ENCODE assay signal across 9 cellular contexts in the genomic region with DNA sequence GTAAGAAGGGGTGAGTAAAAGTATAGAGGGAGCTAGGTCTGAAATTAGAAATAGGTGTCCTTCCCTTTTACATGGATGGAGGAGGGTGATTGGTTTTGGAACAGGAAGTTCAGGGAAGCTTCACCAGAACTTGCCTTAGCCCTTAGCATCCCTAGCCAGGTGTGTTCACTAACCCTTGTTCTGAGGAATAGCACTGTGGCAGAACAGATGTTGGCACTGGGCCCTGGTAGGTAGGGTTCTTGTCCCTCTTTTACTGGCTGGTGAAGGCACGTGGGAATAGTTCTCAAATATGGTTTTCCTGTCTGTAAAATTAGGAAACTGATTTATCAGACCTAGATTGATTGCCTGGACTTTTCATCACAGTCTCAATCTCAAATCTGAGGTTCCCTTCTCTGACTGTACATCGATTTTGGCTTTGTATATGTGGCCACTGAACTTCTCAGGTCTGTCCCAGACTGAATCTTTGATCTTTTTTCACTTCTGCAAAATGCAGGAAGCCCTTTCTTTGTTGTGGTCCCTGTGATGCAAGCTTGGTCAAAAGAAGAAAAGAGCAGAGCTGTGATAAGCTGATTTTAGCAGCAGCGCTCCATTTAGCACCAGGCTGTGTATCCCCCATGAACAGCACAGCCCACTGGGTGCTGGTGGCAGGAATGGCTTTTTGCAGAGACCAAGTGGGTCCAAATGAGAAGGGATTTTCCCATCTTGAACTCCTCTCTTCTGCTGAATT.
A peak's percentile ranks its signal among the peaks of the same experiment; 100 is the strongest.
DNase-seq lines count a peak whose midpoint lies in the region; ATAC-seq and TF ChIP-seq lines count a peak whose summit lies in the region.
"Had no signal": no experiment of that assay in that cellular context is flagged by ENCODE, and none has a peak within 500 bp of the region (broad histone marks: within the 10 kb centered on the region; RNA-seq: fewer than 3 reads in every experiment).

No MANE protein-coding gene starts in this region.

- H3K9me2 ChIP-seq in GM23338 (ENCODE audit: insufficient read depth) = no peaks in the 10 kb centered on the region

- H3K9me3 Mint-ChIP-seq in GM23338 (no peaks in the 10 kb centered on the region), naive B cell (peaks cover 0 to under 1% (median 0%) of the 10 kb centered on the region in 7 donors)

- H3K4me1 ChIP-seq in GM23338 (ENCODE audit: insufficient read depth) = no peaks in the 10 kb centered on the region

- H4K20me1 ChIP-seq in GM23338 (replicated peaks; ENCODE audit: insufficient read depth) = no peaks in the 10 kb centered on the region

- H3K4me3 ChIP-seq in GM23338 = no peak overlapping the region

- no peaks in the 10 kb centered on the region for H3K4me1 Mint-ChIP-seq in GM23338
- H3K4me1 Mint-ChIP-seq in naive B cell = peaks cover 15 to 36% (median 32%) of the 10 kb centered on the region in 3 donors

- H3K4me3 Mint-ChIP-seq in GM23338 (no peak overlapping the region), naive B cell (peak overlapping the region; percentile 33 to 86 (median 71))

- H3K27me3 Mint-ChIP-seq in GM23338 (ENCODE audit: insufficient read depth, low read depth, poor library complexity) = peaks cover 3% of the 10 kb centered on the region
- no peaks in the 10 kb centered on the region for H3K27me3 Mint-ChIP-seq in naive B cell

- no peak overlapping the region for H3K27ac ChIP-seq in GM23338 (ENCODE audit: low read depth)

- no peak for TF ChIP-seq CTCF in GM23338 (conservative IDR thresholded peaks at IDR 0.05; ENCODE audit: low read depth in 2 of 2)

- H3K4me2 ChIP-seq in GM23338 = no peak overlapping the region

- H3K36me3 ChIP-seq in GM23338 (ENCODE audit: insufficient read depth) = no peaks in the 10 kb centered on the region

- no peaks in the 10 kb centered on the region for H3F3A ChIP-seq in GM23338 (replicated peaks; ENCODE audit: low read depth)

- H2AFZ ChIP-seq in GM23338 = 0 out of 2 replicates have a peak overlapping the region, but pooled peaks have one; percentile 70

- no peaks in the 10 kb centered on the region for H3K79me2 ChIP-seq in GM23338 (replicated peaks; ENCODE audit: insufficient read depth)

- no peak for DNase-seq in GM23338 (ENCODE audit: low spot score)
- DNase-seq in HT-29 (ENCODE audit: low spot score) = peak; percentile 20
- DNase-seq in naive B cell = peak; percentile 82
- no peak for DNase-seq in AG08396 (ENCODE audit: low spot score)
- DNase-seq in NCI-H2029 (lab: John Stamatoyannopoulos, UW) = no peak
- no peak for DNase-seq in hepatic stellate cell (ENCODE audit: low spot score)
- DNase-seq: SHP77 treated with DMSO at 0.1 percent for 48 hours had no signal

- no peaks in the 10 kb centered on the region for H3K27me3 ChIP-seq in GM23338 (ENCODE audit: insufficient read depth)

- H3K36me3 Mint-ChIP-seq in GM23338 (ENCODE audit: low read depth) (no peaks in the 10 kb centered on the region), naive B cell (no peaks in the 10 kb centered on the region)

- no peak overlapping the region for H3K27ac Mint-ChIP-seq in GM23338
- peak overlapping the region; percentile 44 to 97 (median 79) for H3K27ac Mint-ChIP-seq in naive B cell

- ATAC-seq in GM18907 (IDR thresholded peaks at IDR 0.05; ENCODE audit: unreplicated experiment) (peak; percentile 95), GM23338 (no peak), naive B cell (ENCODE audit: low read depth in 2 of 2) (peak; percentile 93 to 96)
- ATAC-seq: HCT116 had no signal

TF ChIP-seq in GM23338, 12 proteins besides CTCF, POLR2A, EP300 and RAD21 (continues in another document):
- TF ChIP-seq CREB1 (CRISPR knock-in tag; IDR thresholded peaks at IDR 0.05; ENCODE audit: low read depth) (no peak), EZH2 (IDR thresholded peaks at IDR 0.05; ENCODE audit: low read depth, unreplicated experiment) (no peak), EZH2phosphoT487 (IDR thresholded peaks at IDR 0.05; ENCODE audit: unreplicated experiment) (no peak), STAT1 (IDR thresholded peaks at IDR 0.05; ENCODE audit: unreplicated experiment) (no peak), ZNF114 (CRISPR knock-in tag; IDR thresholded peaks at IDR 0.05) (no peak), NANOG (IDR thresholded peaks at IDR 0.05; ENCODE audit: borderline replicate concordance) (no peak), JUNB (IDR thresholded peaks at IDR 0.05; ENCODE audit: unreplicated experiment) (no peak), POLR2AphosphoS5 (IDR thresholded peaks at IDR 0.05; ENCODE audit: low read depth) (no peak)
- TF ChIP-seq, protein P1, sequence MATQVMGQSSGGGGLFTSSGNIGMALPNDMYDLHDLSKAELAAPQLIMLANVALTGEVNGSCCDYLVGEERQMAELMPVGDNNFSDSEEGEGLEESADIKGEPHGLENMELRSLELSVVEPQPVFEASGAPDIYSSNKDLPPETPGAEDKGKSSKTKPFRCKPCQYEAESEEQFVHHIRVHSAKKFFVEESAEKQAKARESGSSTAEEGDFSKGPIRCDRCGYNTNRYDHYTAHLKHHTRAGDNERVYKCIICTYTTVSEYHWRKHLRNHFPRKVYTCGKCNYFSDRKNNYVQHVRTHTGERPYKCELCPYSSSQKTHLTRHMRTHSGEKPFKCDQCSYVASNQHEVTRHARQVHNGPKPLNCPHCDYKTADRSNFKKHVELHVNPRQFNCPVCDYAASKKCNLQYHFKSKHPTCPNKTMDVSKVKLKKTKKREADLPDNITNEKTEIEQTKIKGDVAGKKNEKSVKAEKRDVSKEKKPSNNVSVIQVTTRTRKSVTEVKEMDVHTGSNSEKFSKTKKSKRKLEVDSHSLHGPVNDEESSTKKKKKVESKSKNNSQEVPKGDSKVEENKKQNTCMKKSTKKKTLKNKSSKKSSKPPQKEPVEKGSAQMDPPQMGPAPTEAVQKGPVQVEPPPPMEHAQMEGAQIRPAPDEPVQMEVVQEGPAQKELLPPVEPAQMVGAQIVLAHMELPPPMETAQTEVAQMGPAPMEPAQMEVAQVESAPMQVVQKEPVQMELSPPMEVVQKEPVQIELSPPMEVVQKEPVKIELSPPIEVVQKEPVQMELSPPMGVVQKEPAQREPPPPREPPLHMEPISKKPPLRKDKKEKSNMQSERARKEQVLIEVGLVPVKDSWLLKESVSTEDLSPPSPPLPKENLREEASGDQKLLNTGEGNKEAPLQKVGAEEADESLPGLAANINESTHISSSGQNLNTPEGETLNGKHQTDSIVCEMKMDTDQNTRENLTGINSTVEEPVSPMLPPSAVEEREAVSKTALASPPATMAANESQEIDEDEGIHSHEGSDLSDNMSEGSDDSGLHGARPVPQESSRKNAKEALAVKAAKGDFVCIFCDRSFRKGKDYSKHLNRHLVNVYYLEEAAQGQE (IDR thresholded peaks at IDR 0.05; ENCODE audit: unreplicated experiment) = no peak
- TF ChIP-seq, protein P2, sequence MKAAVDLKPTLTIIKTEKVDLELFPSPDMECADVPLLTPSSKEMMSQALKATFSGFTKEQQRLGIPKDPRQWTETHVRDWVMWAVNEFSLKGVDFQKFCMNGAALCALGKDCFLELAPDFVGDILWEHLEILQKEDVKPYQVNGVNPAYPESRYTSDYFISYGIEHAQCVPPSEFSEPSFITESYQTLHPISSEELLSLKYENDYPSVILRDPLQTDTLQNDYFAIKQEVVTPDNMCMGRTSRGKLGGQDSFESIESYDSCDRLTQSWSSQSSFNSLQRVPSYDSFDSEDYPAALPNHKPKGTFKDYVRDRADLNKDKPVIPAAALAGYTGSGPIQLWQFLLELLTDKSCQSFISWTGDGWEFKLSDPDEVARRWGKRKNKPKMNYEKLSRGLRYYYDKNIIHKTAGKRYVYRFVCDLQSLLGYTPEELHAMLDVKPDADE (IDR thresholded peaks at IDR 0.05) = no peak

Comparison
In these comparisons a context has a peak if more than half of its experiments do, and no peak if none do; other contexts are left out.
1. DNase-seq: peak in HT-29 (single experiment) and naive B cell (single experiment); none in GM23338 (single experiment), AG08396 (single experiment), NCI-H2029 (single experiment) and hepatic stellate cell (single experiment).